8 cellular contexts compared by ENCODE assay signal in the genomic region with DNA sequence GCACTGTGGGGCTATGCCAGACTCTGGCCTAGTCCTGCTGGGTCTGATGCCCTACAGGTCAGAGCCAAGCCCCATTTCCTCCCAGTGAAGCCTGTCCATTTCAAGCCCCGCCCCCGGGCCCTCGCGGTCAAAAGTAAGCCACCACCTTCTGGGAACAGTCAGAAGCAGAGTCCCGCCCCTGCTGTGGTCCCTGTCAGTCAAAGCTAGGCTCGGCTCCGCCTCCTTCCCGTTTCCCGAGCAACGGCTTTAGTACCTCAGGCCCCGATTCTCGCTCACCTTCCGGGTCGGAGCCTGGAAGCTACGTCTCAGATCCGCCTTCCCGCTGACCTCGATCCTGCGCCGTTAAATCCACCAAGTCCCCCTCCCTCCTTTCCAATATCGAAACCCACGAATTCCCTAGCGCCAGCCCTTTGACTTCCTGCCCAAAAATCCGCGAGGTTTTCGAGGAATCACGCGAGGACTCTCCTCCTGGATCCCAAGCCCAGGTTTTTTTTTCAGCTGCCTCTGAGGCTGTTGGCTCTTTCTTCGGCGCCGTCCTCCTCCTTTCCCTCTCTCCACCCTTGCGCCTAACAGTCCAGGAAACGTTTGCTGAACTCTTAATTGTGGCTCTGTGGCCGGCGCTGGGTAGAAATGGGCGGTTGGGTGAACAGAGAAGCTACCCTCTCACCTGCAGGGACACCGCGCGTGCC. TPM values are rescaled to one million over a fixed set of nuclear protein-coding genes. Genes with fewer than 3 reads are reported as not detected.
DNase-seq lines count a peak whose midpoint lies in the region; ATAC-seq and TF ChIP-seq lines count a peak whose summit lies in the region.

No MANE protein-coding gene starts in this region.

- no peak for TF ChIP-seq CTCF in activated CD8-positive, alpha-beta T cell treated with anti-CD3 and anti-CD28 coated beads for 36 hours (IDR thresholded peaks at IDR 0.05)

- peaks cover 32% of the 10 kb centered on the region for H3K27me3 Mint-ChIP-seq in CD4-positive, CD25-positive, alpha-beta regulatory T cell
- H3K27me3 Mint-ChIP-seq in activated CD8-positive, alpha-beta T cell treated with anti-CD3 and anti-CD28 coated beads for 36 hours: peaks cover 17% of the 10 kb centered on the region

- H3K4me3 ChIP-seq in CD4-positive, CD25-positive, alpha-beta regulatory T cell (ENCODE audit: low read depth, low read length): peak overlapping the region; percentile 87

- CTCF ChIA-PET in activated CD8-positive, alpha-beta T cell treated with anti-CD3 and anti-CD28 coated beads for 36 hours (lab: Charles Lee): interaction anchor here (0.5 to 20.4 kb wide), 18 partner anchors 9 to 175 kb away, joined by 3 to 655 read pairs (median 4); a partner anchor contains a TSS

- H3K27ac ChIP-seq in CD4-positive, CD25-positive, alpha-beta regulatory T cell (ENCODE audit: insufficient read depth, low read length, poor library complexity, severe bottlenecking): peak overlapping the region; percentile 55

- no peaks in the 10 kb centered on the region for H3K9me3 Mint-ChIP-seq in CD4-positive, CD25-positive, alpha-beta regulatory T cell
- no peaks in the 10 kb centered on the region for H3K9me3 Mint-ChIP-seq in activated CD8-positive, alpha-beta T cell treated with anti-CD3 and anti-CD28 coated beads for 36 hours

- POLR2A ChIA-PET in activated CD8-positive, alpha-beta T cell treated with anti-CD3 and anti-CD28 coated beads for 36 hours (lab: Charles Lee): interaction anchor here (0.9 to 4.3 kb wide), 11 partner anchors 8 to 52 kb away, joined by 3 to 30 read pairs (median 4); a partner anchor contains a TSS

- ATAC-seq in CD4-positive, CD25-positive, alpha-beta regulatory T cell (ENCODE audit: low read depth in 2 of 2): peak; percentile 75 to 77
- ATAC-seq in GM19397 (IDR thresholded peaks at IDR 0.05; ENCODE audit: unreplicated experiment) (peak; percentile 90), HG03565 (IDR thresholded peaks at IDR 0.05; ENCODE audit: unreplicated experiment) (peak; percentile 85)
- peak; percentile 96 for ATAC-seq in activated CD8-positive, alpha-beta T cell treated with anti-CD3 and anti-CD28 coated beads for 36 hours

- H3K27ac Mint-ChIP-seq in CD4-positive, CD25-positive, alpha-beta regulatory T cell: peak overlapping the region; percentile 92 to 96 (median 94)
- H3K27ac Mint-ChIP-seq in activated CD8-positive, alpha-beta T cell treated with anti-CD3 and anti-CD28 coated beads for 36 hours: peak overlapping the region; percentile 81

- H3K4me1 ChIP-seq in CD4-positive, CD25-positive, alpha-beta regulatory T cell (ENCODE audit: control insufficient read depth, insufficient read depth, low read length, poor library complexity, severe bottlenecking): peaks cover 11% of the 10 kb centered on the region

- DNase-seq in CD4-positive, CD25-positive, alpha-beta regulatory T cell: peak; percentile 65 to 90 (median 74)
- DNase-seq in NCI-H82 (lab: John Stamatoyannopoulos, UW): peak; percentile 98
- peak; percentile 98 for DNase-seq in activated CD8-positive, alpha-beta T cell treated with anti-CD3 and anti-CD28 coated beads for 36 hours
- DNase-seq in effector CD4-positive, alpha-beta T cell: peak; percentile 64
- peak; percentile 96 to 97 for DNase-seq in lung microvascular endothelial cell (ENCODE audit: low read depth in 2 of 2)
- peak; percentile 69 to 77 (median 73) for DNase-seq in stimulated activated CD4-positive, alpha-beta T cell treated with anti-CD3 and anti-CD28 coated beads, TNF-alpha, amount 100 ng/mL, for 4 hours (ENCODE audit: low read depth in 3 of 3)

- peaks cover 7% of the 10 kb centered on the region for H3K27me3 ChIP-seq in CD4-positive, CD25-positive, alpha-beta regulatory T cell (ENCODE audit: control insufficient read depth, insufficient read depth, low read length)

- H3K4me1 Mint-ChIP-seq in CD4-positive, CD25-positive, alpha-beta regulatory T cell: peaks cover 0 to 29% (median 18%) of the 10 kb centered on the region in 4 donors
- H3K4me1 Mint-ChIP-seq in activated CD8-positive, alpha-beta T cell treated with anti-CD3 and anti-CD28 coated beads for 36 hours (ENCODE audit: low read depth): peaks cover 21% of the 10 kb centered on the region

- intact Hi-C loops in activated CD8-positive, alpha-beta T cell treated with anti-CD3 and anti-CD28 coated beads for 36 hours (cut with micrococcal nuclease): no loop called here

- H3K36me3 Mint-ChIP-seq in CD4-positive, CD25-positive, alpha-beta regulatory T cell: peaks cover 15% of the 10 kb centered on the region
- peaks cover 6% of the 10 kb centered on the region for H3K36me3 Mint-ChIP-seq in activated CD8-positive, alpha-beta T cell treated with anti-CD3 and anti-CD28 coated beads for 36 hours (ENCODE audit: low read depth)

- peak overlapping the region; percentile 87 to 98 (median 96) for H3K4me3 Mint-ChIP-seq in CD4-positive, CD25-positive, alpha-beta regulatory T cell
- H3K4me3 Mint-ChIP-seq in activated CD8-positive, alpha-beta T cell treated with anti-CD3 and anti-CD28 coated beads for 36 hours: peak overlapping the region; percentile 80

- H3K9me3 ChIP-seq in CD4-positive, CD25-positive, alpha-beta regulatory T cell (ENCODE audit: control insufficient read depth in 2 of 2, low read length in 2 of 2): no peaks in the 10 kb centered on the region

- peaks cover 8% of the 10 kb centered on the region for H3K36me3 ChIP-seq in CD4-positive, CD25-positive, alpha-beta regulatory T cell (ENCODE audit: control insufficient read depth, insufficient read depth, low read length)

RNA-seq across cellular contexts. Expression of a gene that starts 11.8 kb away (rescaled TPM):
- total RNA-seq in CD4-positive, CD25-positive, alpha-beta regulatory T cell: 70.4 TPM
- 10 to 100 TPM; 17.7 to 21.1 (median 20.2) TPM for polyA plus RNA-seq in CD4-positive, CD25-positive, alpha-beta regulatory T cell
- 10 to 100 TPM; 28.8 to 29.6 TPM for total RNA-seq in activated CD8-positive, alpha-beta T cell treated with anti-CD3 and anti-CD28 coated beads for 36 hours
- total RNA-seq in lung microvascular endothelial cell: 46.4 and 56.0 TPM in 2 replicates

RNA-seq across cellular contexts. Expression of a gene that starts 11.9 kb away (rescaled TPM):
- total RNA-seq in CD4-positive, CD25-positive, alpha-beta regulatory T cell: 3.5 TPM
- polyA plus RNA-seq in CD4-positive, CD25-positive, alpha-beta regulatory T cell: 1 to 10 TPM in 1 of 4 donors, under 1 TPM in 3; 0.59 to 1.1 (median 0.70) TPM
- under 1 TPM; 0.25 to 0.65 TPM for total RNA-seq in activated CD8-positive, alpha-beta T cell treated with anti-CD3 and anti-CD28 coated beads for 36 hours
- total RNA-seq in lung microvascular endothelial cell: 0.20 and 0.44 TPM in 2 replicates

RNA-seq across cellular contexts. Expression of a gene that starts 19.0 kb away (rescaled TPM):
- not detected for total RNA-seq in CD4-positive, CD25-positive, alpha-beta regulatory T cell
- polyA plus RNA-seq in CD4-positive, CD25-positive, alpha-beta regulatory T cell: under 1 TPM in 1 of 4 donors, not detected in 3; 0.62 TPM
- total RNA-seq in activated CD8-positive, alpha-beta T cell treated with anti-CD3 and anti-CD28 coated beads for 36 hours: under 1 TPM; 0.72 to 0.90 TPM
- under 0.01 and 0.44 TPM in 2 replicates for total RNA-seq in lung microvascular endothelial cell

RNA-seq across cellular contexts. Expression of a gene that starts 43.2 kb away (rescaled TPM):
- 19.3 TPM for total RNA-seq in CD4-positive, CD25-positive, alpha-beta regulatory T cell
- polyA plus RNA-seq in CD4-positive, CD25-positive, alpha-beta regulatory T cell: 10 to 100 TPM; 11.0 to 16.4 (median 12.3) TPM
- 10 to 100 TPM; 14.5 to 15.5 TPM for total RNA-seq in activated CD8-positive, alpha-beta T cell treated with anti-CD3 and anti-CD28 coated beads for 36 hours
- 28.2 and 29.2 TPM in 2 replicates for total RNA-seq in lung microvascular endothelial cell

RNA-seq across cellular contexts. Expression of a gene that starts 55.5 kb away (rescaled TPM):
- 3.4 TPM for total RNA-seq in CD4-positive, CD25-positive, alpha-beta regulatory T cell
- polyA plus RNA-seq in CD4-positive, CD25-positive, alpha-beta regulatory T cell: 10 to 100 TPM in 1 of 4 donors, 1 to 10 TPM in 3; 3.8 to 12.8 (median 6.7) TPM
- total RNA-seq in activated CD8-positive, alpha-beta T cell treated with anti-CD3 and anti-CD28 coated beads for 36 hours: 10 to 100 TPM; 18.0 to 19.0 TPM
- total RNA-seq in lung microvascular endothelial cell: 3.5 and 6.3 TPM in 2 replicates

Comparison
In these comparisons a context has a peak if more than half of its experiments do, and no peak if none do; other contexts are left out.
1. Peak in every context shown above with its lines: DNase-seq, ATAC-seq, H3K4me3 ChIP-seq and H3K27ac ChIP-seq.